1 cellular context compared by ENCODE assay signal in genomic region chr11:8265681-8266241, GRCh38.
TF ChIP-seq lines count a peak whose summit lies in the region.

No MANE protein-coding gene starts in this region.

TF ChIP-seq in H1, 55 proteins besides CTCF, POLR2A, EP300 and RAD21 (continued from another document):
- TF ChIP-seq USF2 (IDR thresholded peaks at IDR 0.05; ENCODE audit: low read length) (no peak), RNF2 (IDR thresholded peaks at IDR 0.05; ENCODE audit: borderline replicate concordance, low read depth, low read length, missing control alignments, poor library complexity, severe bottlenecking) (no peak), CHD2 (IDR thresholded peaks at IDR 0.05; ENCODE audit: low read length) (no peak)
TF ChIP-seq in H1: peak in this region for 0.
